ENCODE assay signal across 1 cellular context in genomic region chrX:106791495-106791894, GRCh38.
TF ChIP-seq lines count a peak whose summit lies in the region.

No MANE protein-coding gene starts in this region.

TF ChIP-seq in IMR-90, 13 proteins besides CTCF, POLR2A, EP300 and RAD21:
- TF ChIP-seq SMC3 (IDR thresholded peaks at IDR 0.05; ENCODE audit: low read depth, low read length) = peak; percentile 41; the same call in 1 of the 2 replicates
- TF ChIP-seq MXI1 (IDR thresholded peaks at IDR 0.05; ENCODE audit: borderline replicate concordance, low read depth, low read length) = no peak
- no peak for TF ChIP-seq FOS (IDR thresholded peaks at IDR 0.05; ENCODE audit: low read depth, low read length)
- no peak for TF ChIP-seq CHD1 (IDR thresholded peaks at IDR 0.05; ENCODE audit: low read depth, low read length)
- no peak for TF ChIP-seq BHLHE40 (IDR thresholded peaks at IDR 0.05; ENCODE audit: low read depth, low read length)
